Comparison of ENCODE assay signal across 10 cellular contexts in genomic region chr11:128500488-128500887, GRCh38.
A peak's percentile ranks its signal among the peaks of the same experiment; 100 is the strongest.
DNase-seq lines count a peak whose midpoint lies in the region; ATAC-seq and TF ChIP-seq lines count a peak whose summit lies in the region.
"Had no signal": no experiment of that assay in that cellular context is flagged by ENCODE, and none has a peak within 500 bp of the region (broad histone marks: within the 10 kb centered on the region; RNA-seq: fewer than 3 reads in every experiment).

No MANE protein-coding gene starts in this region.

- DNase-seq in activated naive CD4-positive, alpha-beta T cell treated with anti-CD3 and anti-CD28 coated beads for 36 hours, result no peak
- no peak for DNase-seq in activated naive CD4-positive, alpha-beta T cell treated with anti-CD3 and anti-CD28 coated beads, Interleukin-2, amount 50 U/mL, for 16 hours
- DNase-seq in activated T-helper 2 cell treated with anti-CD3 and anti-CD28 coated beads, Interferon-gamma antibody, Interleukin-2, Interleukin-4, amounts not matched to agents 10 μg/mL and 5 μg/mL and 100 μg/mL, durations not matched to agents 14 hours and 24 hours and 36 hours (ENCODE audit: low spot score), result no peak
- DNase-seq in left lung (no peak), tibial artery (no peak), GDM1 (lab: John Stamatoyannopoulos, UW) (no peak), T-helper 9 cell (no peak)
- DNase-seq: activated CD4-positive, CD25-positive, alpha-beta regulatory T cell; BE2C had no signal

- H3K4me3 ChIP-seq in left lung, result no peak overlapping the region
- H3K4me3 ChIP-seq in tibial artery, result no peak overlapping the region

- H3K27ac Mint-ChIP-seq in activated naive CD4-positive, alpha-beta T cell treated with anti-CD3 and anti-CD28 coated beads for 36 hours, result peak overlapping the region; percentile 97
- peak overlapping the region; percentile 96 for H3K27ac Mint-ChIP-seq in activated T-helper 2 cell treated with anti-CD3 and anti-CD28 coated beads, Interferon-gamma antibody, Interleukin-2, Interleukin-4, amounts not matched to agents 10 μg/mL and 5 μg/mL and 100 μg/mL, durations not matched to agents 14 hours and 24 hours and 36 hours

- CTCF ChIA-PET in activated naive CD4-positive, alpha-beta T cell treated with anti-CD3 and anti-CD28 coated beads for 36 hours (lab: Charles Lee), result interaction anchor here (0.7 to 8.0 kb wide), 10 partner anchors 13 to 210 kb away, joined by 3 to 69 read pairs (median 4); no protein-coding TSS in a partner anchor

- no peak for TF ChIP-seq CTCF in left lung (IDR thresholded peaks at IDR 0.05)
- TF ChIP-seq CTCF in tibial artery (IDR thresholded peaks at IDR 0.05), result no peak

- H3K4me1 ChIP-seq in left lung (peaks cover 66 to 100% of the 10 kb centered on the region in 2 donors), tibial artery (peaks cover 0 to 100% (median 82%) of the 10 kb centered on the region in 4 donors)

- peaks cover 68% of the 10 kb centered on the region for H3K36me3 Mint-ChIP-seq in activated naive CD4-positive, alpha-beta T cell treated with anti-CD3 and anti-CD28 coated beads for 36 hours (ENCODE audit: low read depth)
- H3K36me3 Mint-ChIP-seq in activated T-helper 2 cell treated with anti-CD3 and anti-CD28 coated beads, Interferon-gamma antibody, Interleukin-2, Interleukin-4, amounts not matched to agents 10 μg/mL and 5 μg/mL and 100 μg/mL, durations not matched to agents 14 hours and 24 hours and 36 hours (ENCODE audit: low read depth), result peaks cover 81% of the 10 kb centered on the region

- intact Hi-C loops in activated naive CD4-positive, alpha-beta T cell treated with anti-CD3 and anti-CD28 coated beads for 36 hours (cut with micrococcal nuclease), result no loop called here
- intact Hi-C loops in activated T-helper 2 cell treated with anti-CD3 and anti-CD28 coated beads, Interferon-gamma antibody, Interleukin-2, Interleukin-4, amounts not matched to agents 10 μg/mL and 5 μg/mL and 100 μg/mL, durations not matched to agents 14 hours and 24 hours and 36 hours (cut with micrococcal nuclease), result no loop called here
- intact Hi-C loops in left lung (cut with DNase I), result no loop called here
- intact Hi-C loops in tibial artery (cut with DNase I; ENCODE audit: low total_unique reads), result no loop called here

- H3K4me1 Mint-ChIP-seq in activated naive CD4-positive, alpha-beta T cell treated with anti-CD3 and anti-CD28 coated beads for 36 hours (ENCODE audit: low read depth), result peaks cover 97% of the 10 kb centered on the region
- H3K4me1 Mint-ChIP-seq in activated T-helper 2 cell treated with anti-CD3 and anti-CD28 coated beads, Interferon-gamma antibody, Interleukin-2, Interleukin-4, amounts not matched to agents 10 μg/mL and 5 μg/mL and 100 μg/mL, durations not matched to agents 14 hours and 24 hours and 36 hours (ENCODE audit: low read depth), result peaks cover 95% of the 10 kb centered on the region

- H3K4me3 Mint-ChIP-seq in activated naive CD4-positive, alpha-beta T cell treated with anti-CD3 and anti-CD28 coated beads for 36 hours, result peak overlapping the region; percentile 78
- peak overlapping the region; percentile 83 for H3K4me3 Mint-ChIP-seq in activated T-helper 2 cell treated with anti-CD3 and anti-CD28 coated beads, Interferon-gamma antibody, Interleukin-2, Interleukin-4, amounts not matched to agents 10 μg/mL and 5 μg/mL and 100 μg/mL, durations not matched to agents 14 hours and 24 hours and 36 hours (ENCODE audit: low read depth)

- peak overlapping the region; percentile 28 to 30 for H3K27ac ChIP-seq in left lung
- peak overlapping the region; percentile 73 for H3K27ac ChIP-seq in tibial artery

- H3K27me3 ChIP-seq in left lung, result no peaks in the 10 kb centered on the region
- H3K27me3 ChIP-seq in tibial artery, result no peaks in the 10 kb centered on the region
- H3K27me3 ChIP-seq: BE2C had no signal

- no peaks in the 10 kb centered on the region for H3K36me3 ChIP-seq in left lung
- H3K36me3 ChIP-seq in tibial artery, result no peaks in the 10 kb centered on the region
- H3K36me3 ChIP-seq: BE2C had no signal

- H3K9me3 Mint-ChIP-seq in activated naive CD4-positive, alpha-beta T cell treated with anti-CD3 and anti-CD28 coated beads for 36 hours, result no peaks in the 10 kb centered on the region
- H3K9me3 Mint-ChIP-seq in activated T-helper 2 cell treated with anti-CD3 and anti-CD28 coated beads, Interferon-gamma antibody, Interleukin-2, Interleukin-4, amounts not matched to agents 10 μg/mL and 5 μg/mL and 100 μg/mL, durations not matched to agents 14 hours and 24 hours and 36 hours, result no peaks in the 10 kb centered on the region

- H3K9me3 ChIP-seq in left lung, result no peaks in the 10 kb centered on the region
- no peaks in the 10 kb centered on the region for H3K9me3 ChIP-seq in tibial artery
- H3K9me3 ChIP-seq: BE2C had no signal

- ATAC-seq in left lung (no peak), GM21423 (IDR thresholded peaks at IDR 0.05; ENCODE audit: unreplicated experiment) (no peak)

- no peaks in the 10 kb centered on the region for H3K27me3 Mint-ChIP-seq in activated naive CD4-positive, alpha-beta T cell treated with anti-CD3 and anti-CD28 coated beads for 36 hours (ENCODE audit: low read depth)
- H3K27me3 Mint-ChIP-seq in activated T-helper 2 cell treated with anti-CD3 and anti-CD28 coated beads, Interferon-gamma antibody, Interleukin-2, Interleukin-4, amounts not matched to agents 10 μg/mL and 5 μg/mL and 100 μg/mL, durations not matched to agents 14 hours and 24 hours and 36 hours (ENCODE audit: low read depth), result no peaks in the 10 kb centered on the region
